ENCODE assay signal across 13 cellular contexts in genomic region chr1:147612366-147612765, GRCh38. TPM values are rescaled to one million over a fixed set of nuclear protein-coding genes. Genes with fewer than 3 reads are reported as not detected.
DNase-seq lines count a peak whose midpoint lies in the region; ATAC-seq and TF ChIP-seq lines count a peak whose summit lies in the region.
"Had no signal": no experiment of that assay in that cellular context is flagged by ENCODE, and none has a peak within 500 bp of the region (broad histone marks: within the 10 kb centered on the region; RNA-seq: fewer than 3 reads in every experiment).

No MANE protein-coding gene starts in this region.

- CTCF ChIA-PET in IMR-90 (lab: Yijun Ruan, JAX) = no interaction called here

- H3K4me1 Mint-ChIP-seq in nephron = peaks cover 48% of the 10 kb centered on the region
- H3K4me1 Mint-ChIP-seq in T-helper 2 cell treated with Interferon-gamma antibody and Interleukin-4, amounts not matched to agents 5 μg/mL and 100 μg/mL, for 36 hours (ENCODE audit: low read depth) = peaks cover 15% of the 10 kb centered on the region

- BruUV-seq in IMR-90 (replicated peaks; lab: Mats Ljungman, UMichigan) = no TSS peak

- peak overlapping the region; percentile 30 to 62 (median 43) for H3K27ac Mint-ChIP-seq in nephron
- H3K27ac Mint-ChIP-seq in T-helper 2 cell treated with Interferon-gamma antibody and Interleukin-4, amounts not matched to agents 5 μg/mL and 100 μg/mL, for 36 hours = no peak overlapping the region
- H3K27ac Mint-ChIP-seq: activated naive CD8-positive, alpha-beta T cell treated with anti-CD3 and anti-CD28 coated beads, Interleukin-2, amount 10 ng/mL, durations not matched to agents 7 days and 5 days had no signal

- no peak overlapping the region for H4K91ac ChIP-seq in IMR-90 (ENCODE audit: insufficient read depth, low read depth, low read length)

- dilution Hi-C loops in IMR-90 (cut with HindIII; ENCODE audit: low sequenced_read_pairs, unreplicated experiment) = no loop called here

- no peaks in the 10 kb centered on the region for H3K9me3 ChIP-seq in IMR-90 (ENCODE audit: control insufficient read depth, insufficient read depth, low read length)

- no peak overlapping the region for H3K56ac ChIP-seq in IMR-90 (ENCODE audit: extremely low read depth, insufficient read depth, low read length)

- H3K18ac ChIP-seq in IMR-90 (ENCODE audit: low read depth, low read length) = no peak overlapping the region

- no peak overlapping the region for H2AK5ac ChIP-seq in IMR-90 (ENCODE audit: low read depth, low read length)

- H3K79me1 ChIP-seq in IMR-90 (ENCODE audit: low read depth in 1 of 2, low read length in 2 of 2) = peaks cover 3 to 5% of the 10 kb centered on the region in 2 experiments; a peak in 2 of 4 replicates

- H3K9me1 ChIP-seq in IMR-90 (ENCODE audit: insufficient read depth, low read length) = peaks cover 4% of the 10 kb centered on the region; the same call in 1 of the 2 replicates

- no peak overlapping the region for H3K9ac ChIP-seq in IMR-90 (ENCODE audit: low read depth, low read length)

- intact Hi-C loops in IMR-90 (cut with micrococcal nuclease) = no loop called here

- no CpG with 5 or more reads among the region's 4 CpGs for WGBS in IMR-90 (ENCODE audit: extremely low coverage in 2 of 2, insufficient read length in 1 of 2), 2 experiments

- H2BK20ac ChIP-seq in IMR-90 (ENCODE audit: low read depth, low read length) = no peak overlapping the region

- peak overlapping the region in 1 of 3 experiments; percentile 30 for H3K4me3 Mint-ChIP-seq in nephron
- H3K4me3 Mint-ChIP-seq in T-helper 2 cell treated with Interferon-gamma antibody and Interleukin-4, amounts not matched to agents 5 μg/mL and 100 μg/mL, for 36 hours = no peak overlapping the region
- H3K4me3 Mint-ChIP-seq: activated naive CD8-positive, alpha-beta T cell treated with anti-CD3 and anti-CD28 coated beads, Interleukin-2, amount 10 ng/mL, durations not matched to agents 7 days and 5 days had no signal

- H2BK15ac ChIP-seq in IMR-90 (ENCODE audit: low read depth, low read length) = no peak overlapping the region

- no peak overlapping the region for H4K5ac ChIP-seq in IMR-90 (ENCODE audit: low read depth, low read length)

- in situ Hi-C loops in IMR-90 (cut with MboI; ENCODE audit: low sequenced_read_pairs) = no loop called here

- no peak overlapping the region for H3K14ac ChIP-seq in IMR-90 (replicated peaks; ENCODE audit: low read depth, low read length)

- no peaks in the 10 kb centered on the region for H3K9me3 Mint-ChIP-seq in nephron
- H3K9me3 Mint-ChIP-seq in T-helper 2 cell treated with Interferon-gamma antibody and Interleukin-4, amounts not matched to agents 5 μg/mL and 100 μg/mL, for 36 hours = no peaks in the 10 kb centered on the region
- H3K9me3 Mint-ChIP-seq: activated naive CD8-positive, alpha-beta T cell treated with anti-CD3 and anti-CD28 coated beads, Interleukin-2, amount 10 ng/mL, durations not matched to agents 7 days and 5 days had no signal

- H3K4me3 ChIP-seq in IMR-90 (ENCODE audit: insufficient read depth, low read depth, low read length) = no peak overlapping the region
- H3K4me3 ChIP-seq: smooth muscle cell had no signal

- no peak overlapping the region for H2BK120ac ChIP-seq in IMR-90 (ENCODE audit: low read depth, low read length)

- TF ChIP-seq RAD21 in IMR-90 (IDR thresholded peaks at IDR 0.05; ENCODE audit: low read length) = no peak

- no peaks in the 10 kb centered on the region for H3K27me3 Mint-ChIP-seq in nephron (ENCODE audit: low read depth)
- no peaks in the 10 kb centered on the region for H3K27me3 Mint-ChIP-seq in T-helper 2 cell treated with Interferon-gamma antibody and Interleukin-4, amounts not matched to agents 5 μg/mL and 100 μg/mL, for 36 hours (ENCODE audit: low read depth)
- H3K27me3 Mint-ChIP-seq: activated naive CD8-positive, alpha-beta T cell treated with anti-CD3 and anti-CD28 coated beads, Interleukin-2, amount 10 ng/mL, durations not matched to agents 7 days and 5 days had no signal

- H3K4me1 ChIP-seq in IMR-90 (ENCODE audit: control insufficient read depth, insufficient read depth, low read length) = peaks cover 2% of the 10 kb centered on the region; the same call in 1 of the 2 replicates

- H3K27me3 ChIP-seq in IMR-90 (ENCODE audit: control insufficient read depth, insufficient read depth, low read length) = no peaks in the 10 kb centered on the region

- POLR2A ChIA-PET in IMR-90 (lab: Charles Lee; ENCODE audit: unreplicated experiment) = no interaction called here

- H3K27ac ChIP-seq in IMR-90 (ENCODE audit: insufficient read depth, low read length) = no peak overlapping the region
- H3K27ac ChIP-seq: epithelial cell of prostate had no signal

- peaks cover 40% of the 10 kb centered on the region for H3K36me3 ChIP-seq in IMR-90 (ENCODE audit: control insufficient read depth, insufficient read depth, low read length)

- no peak overlapping the region for H2BK5ac ChIP-seq in IMR-90 (ENCODE audit: low read depth, low read length, poor library complexity, severe bottlenecking)

- H2AFZ ChIP-seq in IMR-90 (replicated peaks; ENCODE audit: low read length, poor library complexity) = no peak overlapping the region

- no peak for DNase-seq in IMR-90
- peak; percentile 95 for DNase-seq in NCI-H2029 treated with DMSO at 0.1 percent for 48 hours (lab: John Stamatoyannopoulos, UW)
- DNase-seq in SHP77 treated with DMSO at 0.1 percent for 48 hours (lab: John Stamatoyannopoulos, UW) = peak; percentile 96
- DNase-seq in GOT3 (lab: John Stamatoyannopoulos, UW) = no peak
- DNase-seq in T-helper 2 cell treated with Interferon-gamma antibody and Interleukin-4, amounts not matched to agents 5 μg/mL and 100 μg/mL, for 36 hours (ENCODE audit: low spot score) = no peak
- no peak for DNase-seq in EL
- DNase-seq: activated naive CD8-positive, alpha-beta T cell treated with anti-CD3 and anti-CD28 coated beads, Interleukin-2, amount 10 ng/mL, durations not matched to agents 7 days and 5 days; C1 segment of cervical spinal cord; GF-D8; SW 1271 had no signal

- no peak overlapping the region for H2AK9ac ChIP-seq in IMR-90 (replicated peaks; ENCODE audit: low read depth, low read length, poor library complexity)

- peak; percentile 29 for ATAC-seq in IMR-90 (ENCODE audit: low read depth)

- H3K23ac ChIP-seq in IMR-90 (ENCODE audit: low read depth, low read length) = no peak overlapping the region

- no peaks in the 10 kb centered on the region for H4K20me1 ChIP-seq in IMR-90 (ENCODE audit: insufficient read depth, low read length)

- peaks cover 89% of the 10 kb centered on the region for H3K36me3 Mint-ChIP-seq in nephron (ENCODE audit: low read depth)
- H3K36me3 Mint-ChIP-seq in T-helper 2 cell treated with Interferon-gamma antibody and Interleukin-4, amounts not matched to agents 5 μg/mL and 100 μg/mL, for 36 hours (ENCODE audit: low read depth) = peaks cover 45% of the 10 kb centered on the region

- H3K4me2 ChIP-seq in IMR-90 (ENCODE audit: low read depth, low read length) = no peak overlapping the region
- H3K4me2 ChIP-seq: smooth muscle cell had no signal

- no peak overlapping the region for H3K4ac ChIP-seq in IMR-90 (ENCODE audit: low read depth, low read length)

- TF ChIP-seq CTCF in IMR-90 (conservative IDR thresholded peaks at IDR 0.05; ENCODE audit: low read depth, low read length) = no peak
- no peak for TF ChIP-seq CTCF in nephron (IDR thresholded peaks at IDR 0.05; ENCODE audit: unreplicated experiment in 3 of 3)

- no peak for TF ChIP-seq POLR2A in IMR-90 (IDR thresholded peaks at IDR 0.05; ENCODE audit: low read depth, low read length)

- no peak overlapping the region for H4K8ac ChIP-seq in IMR-90 (ENCODE audit: low read depth in 2 of 2, low read length in 2 of 2)

TF ChIP-seq in IMR-90, 13 proteins besides CTCF, POLR2A, EP300 and RAD21:
- no peak for TF ChIP-seq MAZ (IDR thresholded peaks at IDR 0.05; ENCODE audit: borderline replicate concordance, low read depth, low read length)
- no peak for TF ChIP-seq ELK1 (IDR thresholded peaks at IDR 0.05; ENCODE audit: borderline replicate concordance, low read depth, low read length)

RNA-seq across cellular contexts. Expression of gene ACP6, which starts 58.0 kb away (rescaled TPM):
- 2.5 and 3.6 TPM in 2 replicates for total RNA-seq in IMR-90 (2012; rRNA removed)
- 8.2 and 8.8 TPM in 2 replicates for polyA plus RNA-seq in IMR-90 (2012; rRNA removed)
- polyA plus RNA-seq in IMR-90 (2012; cell fraction: cytosol; rRNA removed) = 1.7 and 2.4 TPM in 2 replicates
- polyA plus RNA-seq in IMR-90 (2012; cell fraction: nucleus; rRNA removed; ENCODE audit: low replicate concordance) = 19.7 and 47.1 TPM in 2 replicates

Comparison
In these comparisons a context has a peak if more than half of its experiments do, and no peak if none do; other contexts are left out.
1. DNase-seq: peak in NCI-H2029 treated with DMSO at 0.1 percent for 48 hours (single experiment) and SHP77 treated with DMSO at 0.1 percent for 48 hours (single experiment); none in IMR-90 (single experiment), GOT3 (single experiment), T-helper 2 cell treated with Interferon-gamma antibody and Interleukin-4, amounts not matched to agents 5 μg/mL and 100 μg/mL, for 36 hours (single experiment) and EL (single experiment).